ENCODE assay signal across 11 cellular contexts in the genomic region with DNA sequence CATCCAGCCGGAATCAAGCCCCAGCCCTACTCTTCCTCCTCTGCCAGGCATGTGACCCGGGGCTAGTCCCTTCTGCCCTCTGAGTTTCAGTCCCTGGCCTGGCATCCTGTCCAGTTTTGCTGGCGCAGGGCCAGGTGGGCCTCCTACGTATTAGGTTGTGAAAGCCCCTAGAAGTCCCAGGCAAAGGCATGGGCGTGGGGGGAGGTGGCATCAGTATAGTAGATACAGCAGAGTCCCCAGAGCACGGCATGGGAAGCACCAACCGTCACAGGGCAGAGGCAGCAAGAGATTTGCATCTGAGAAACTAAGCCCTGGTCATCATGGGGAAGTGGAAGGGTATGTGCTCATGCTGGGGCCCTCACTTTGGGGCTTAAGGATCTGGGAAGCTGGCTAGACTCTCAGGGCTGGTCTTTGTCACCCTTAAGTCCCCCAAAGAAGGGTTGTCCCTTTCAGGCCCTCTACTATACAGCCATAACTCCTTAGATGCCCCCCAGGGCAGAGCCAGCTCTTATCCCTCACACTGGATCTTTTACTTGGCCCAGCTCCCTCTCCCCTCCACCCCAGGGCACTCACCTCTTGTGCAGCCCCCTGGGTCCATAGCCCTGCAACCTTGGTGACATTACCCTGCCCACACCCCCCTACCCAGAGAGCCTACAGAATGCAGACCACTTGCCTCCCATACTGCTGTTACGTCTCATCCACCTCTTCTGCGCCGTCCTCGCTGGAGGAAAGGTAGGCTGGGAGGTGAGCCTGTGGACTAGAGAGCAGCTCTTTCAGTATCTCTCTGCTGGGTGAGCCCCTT. TPM values are rescaled to one million over a fixed set of nuclear protein-coding genes. Genes with fewer than 3 reads are reported as not detected.
DNase-seq lines count a peak whose midpoint lies in the region; ATAC-seq and TF ChIP-seq lines count a peak whose summit lies in the region.
"Had no signal": no experiment of that assay in that cellular context is flagged by ENCODE, and none has a peak within 500 bp of the region (broad histone marks: within the 10 kb centered on the region; RNA-seq: fewer than 3 reads in every experiment).

No MANE protein-coding gene starts in this region.

- no peaks in the 10 kb centered on the region for H3K9me3 Mint-ChIP-seq in activated CD4-positive, alpha-beta T cell treated with anti-CD3 and anti-CD28 coated beads for 36 hours (ENCODE audit: low read depth)
- H3K9me3 Mint-ChIP-seq in activated T-helper 17 cell treated with anti-CD3 and anti-CD28 coated beads, Interleukin-2, amount 50 U/mL, for 72 hours: no peaks in the 10 kb centered on the region
- H3K9me3 Mint-ChIP-seq in progenitor cell of endocrine pancreas (ENCODE audit: low read depth): no peaks in the 10 kb centered on the region

- peaks cover 14% of the 10 kb centered on the region for H3K36me3 Mint-ChIP-seq in activated CD4-positive, alpha-beta T cell treated with anti-CD3 and anti-CD28 coated beads for 36 hours (ENCODE audit: low read depth)
- peaks cover 60% of the 10 kb centered on the region for H3K36me3 Mint-ChIP-seq in activated T-helper 17 cell treated with anti-CD3 and anti-CD28 coated beads, Interleukin-2, amount 50 U/mL, for 72 hours (ENCODE audit: low read depth)
- H3K36me3 Mint-ChIP-seq in progenitor cell of endocrine pancreas (ENCODE audit: insufficient read depth): peaks cover 11% of the 10 kb centered on the region

- CTCF ChIA-PET in activated CD4-positive, alpha-beta T cell treated with anti-CD3 and anti-CD28 coated beads for 36 hours (lab: Charles Lee): interaction anchor here (0.5 to 0.7 kb wide), 2 partner anchors 30 to 142 kb away, joined by 4 read pairs; no protein-coding TSS in a partner anchor

- POLR2A ChIA-PET in activated CD4-positive, alpha-beta T cell treated with anti-CD3 and anti-CD28 coated beads for 36 hours (lab: Charles Lee): no interaction called here

- intact Hi-C loops in activated CD4-positive, alpha-beta T cell treated with anti-CD3 and anti-CD28 coated beads for 36 hours (cut with DNase I, micrococcal nuclease): no loop called here

- H3K27me3 Mint-ChIP-seq in activated CD4-positive, alpha-beta T cell treated with anti-CD3 and anti-CD28 coated beads for 36 hours: no peaks in the 10 kb centered on the region
- H3K27me3 Mint-ChIP-seq in activated T-helper 17 cell treated with anti-CD3 and anti-CD28 coated beads, Interleukin-2, amount 50 U/mL, for 72 hours: no peaks in the 10 kb centered on the region
- H3K27me3 Mint-ChIP-seq in progenitor cell of endocrine pancreas: no peaks in the 10 kb centered on the region

- peak overlapping the region; percentile 34 for H3K27ac Mint-ChIP-seq in activated CD4-positive, alpha-beta T cell treated with anti-CD3 and anti-CD28 coated beads for 36 hours
- H3K27ac Mint-ChIP-seq in activated T-helper 17 cell treated with anti-CD3 and anti-CD28 coated beads, Interleukin-2, amount 50 U/mL, for 72 hours: peak overlapping the region; percentile 87
- H3K27ac Mint-ChIP-seq in progenitor cell of endocrine pancreas: peak overlapping the region; percentile 84

- in situ Hi-C loops in G401 (cut with HindIII; ENCODE audit: low sequenced_read_pairs): no loop called here

- no peak for DNase-seq in activated CD4-positive, alpha-beta T cell treated with anti-CD3 and anti-CD28 coated beads for 36 hours
- no peak for DNase-seq in activated CD4-positive, alpha-beta T cell treated with anti-CD3 and anti-CD28 coated beads, Interleukin-2, amount 50 U/mL, for 1 hour
- DNase-seq in progenitor cell of endocrine pancreas (ENCODE audit: low spot score, unreplicated experiment) (no peak), G401 (ENCODE audit: low spot score) (no peak), HPDE6-E6E7 (ENCODE audit: extremely low spot score) (no peak), NCI-H226 (no peak)
- DNase-seq: SIG-M5, stomach had no signal

- no peak for ATAC-seq in activated CD4-positive, alpha-beta T cell treated with anti-CD3 and anti-CD28 coated beads for 36 hours
- peak; percentile 33 for ATAC-seq in HG02623 (IDR thresholded peaks at IDR 0.05; ENCODE audit: unreplicated experiment)
- ATAC-seq in activated T-helper 17 cell treated with anti-CD3 and anti-CD28 coated beads, Interleukin-2, amount 50 U/mL, for 72 hours (replicated peaks): no peak
- ATAC-seq: A549 had no signal

- TF ChIP-seq CTCF in progenitor cell of endocrine pancreas (IDR thresholded peaks at IDR 0.05; ENCODE audit: unreplicated experiment): no peak

- H3K4me3 Mint-ChIP-seq in activated CD4-positive, alpha-beta T cell treated with anti-CD3 and anti-CD28 coated beads for 36 hours: no peak overlapping the region
- no peak overlapping the region for H3K4me3 Mint-ChIP-seq in activated T-helper 17 cell treated with anti-CD3 and anti-CD28 coated beads, Interleukin-2, amount 50 U/mL, for 72 hours
- H3K4me3 Mint-ChIP-seq in progenitor cell of endocrine pancreas (ENCODE audit: low read depth): no peak overlapping the region

- peaks cover 41% of the 10 kb centered on the region for H3K4me1 Mint-ChIP-seq in activated CD4-positive, alpha-beta T cell treated with anti-CD3 and anti-CD28 coated beads for 36 hours
- H3K4me1 Mint-ChIP-seq in activated T-helper 17 cell treated with anti-CD3 and anti-CD28 coated beads, Interleukin-2, amount 50 U/mL, for 72 hours: peaks cover 39% of the 10 kb centered on the region
- peaks cover 12% of the 10 kb centered on the region for H3K4me1 Mint-ChIP-seq in progenitor cell of endocrine pancreas (ENCODE audit: low read depth)

RNA-seq across cellular contexts. Expression of a gene that starts 11.3 kb away (rescaled TPM):
- 10 to 100 TPM; 83.4 to 84.9 TPM for total RNA-seq in activated CD4-positive, alpha-beta T cell treated with anti-CD3 and anti-CD28 coated beads for 36 hours
- total RNA-seq in activated T-helper 17 cell treated with anti-CD3 and anti-CD28 coated beads, Interleukin-2, amount 50 U/mL, for 72 hours: 100 to 1,000 TPM; 140 to 169 TPM
- total RNA-seq in progenitor cell of endocrine pancreas: 292 and 320 TPM in 2 replicates
- 11.8 and 27.2 TPM in 2 replicates for total RNA-seq in G401 (2014; rRNA removed; shearing (Covaris generic))

RNA-seq across cellular contexts. Expression of a gene that starts 14.2 kb away (rescaled TPM):
- 10 to 100 TPM; 45.4 to 47.8 TPM for total RNA-seq in activated CD4-positive, alpha-beta T cell treated with anti-CD3 and anti-CD28 coated beads for 36 hours
- total RNA-seq in activated T-helper 17 cell treated with anti-CD3 and anti-CD28 coated beads, Interleukin-2, amount 50 U/mL, for 72 hours: 10 to 100 TPM; 46.9 to 59.8 TPM
- total RNA-seq in progenitor cell of endocrine pancreas: 62.3 and 64.3 TPM in 2 replicates
- 31.0 and 37.7 TPM in 2 replicates for total RNA-seq in G401 (2014; rRNA removed; shearing (Covaris generic))

Comparison
In these comparisons a context has a peak if more than half of its experiments do, and no peak if none do; other contexts are left out.
1. H3K27ac Mint-ChIP-seq: peak in every context shown above with its lines; median percentile 87 in activated T-helper 17 cell treated with anti-CD3 and anti-CD28 coated beads, Interleukin-2, amount 50 U/mL, for 72 hours; 84 in progenitor cell of endocrine pancreas; 34 in activated CD4-positive, alpha-beta T cell treated with anti-CD3 and anti-CD28 coated beads for 36 hours.